1 cellular context compared by ENCODE assay signal in the genomic region with DNA sequence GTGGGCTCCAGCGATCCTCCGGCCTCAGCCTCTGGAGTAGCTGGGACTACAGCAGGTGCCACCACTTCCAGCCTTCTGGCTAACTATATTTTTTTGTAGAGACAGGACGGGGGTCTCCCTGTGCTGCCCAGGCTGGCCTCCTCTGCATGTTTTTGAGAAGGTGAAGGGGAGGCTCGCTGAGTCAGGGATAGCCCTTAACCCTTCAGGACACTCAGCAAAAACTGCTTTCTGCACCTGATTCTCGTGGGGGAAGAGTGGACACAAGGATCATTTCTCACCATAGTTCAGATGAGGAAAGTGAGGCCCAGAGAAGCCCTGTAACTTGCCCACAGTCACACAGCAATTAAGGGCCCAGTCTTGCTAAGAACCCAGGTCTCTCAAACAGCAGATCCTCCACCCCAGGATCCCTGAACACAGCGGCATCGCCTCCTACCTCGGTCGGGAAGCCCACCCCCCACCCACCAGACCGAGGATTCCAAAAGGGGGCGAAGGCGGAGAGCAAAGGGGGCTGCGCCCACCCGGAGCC.
TF ChIP-seq lines count a peak whose summit lies in the region.

No MANE protein-coding gene starts in this region.

TF ChIP-seq in GM23338, 12 proteins besides CTCF, POLR2A, EP300 and RAD21:
- TF ChIP-seq, protein P1, sequence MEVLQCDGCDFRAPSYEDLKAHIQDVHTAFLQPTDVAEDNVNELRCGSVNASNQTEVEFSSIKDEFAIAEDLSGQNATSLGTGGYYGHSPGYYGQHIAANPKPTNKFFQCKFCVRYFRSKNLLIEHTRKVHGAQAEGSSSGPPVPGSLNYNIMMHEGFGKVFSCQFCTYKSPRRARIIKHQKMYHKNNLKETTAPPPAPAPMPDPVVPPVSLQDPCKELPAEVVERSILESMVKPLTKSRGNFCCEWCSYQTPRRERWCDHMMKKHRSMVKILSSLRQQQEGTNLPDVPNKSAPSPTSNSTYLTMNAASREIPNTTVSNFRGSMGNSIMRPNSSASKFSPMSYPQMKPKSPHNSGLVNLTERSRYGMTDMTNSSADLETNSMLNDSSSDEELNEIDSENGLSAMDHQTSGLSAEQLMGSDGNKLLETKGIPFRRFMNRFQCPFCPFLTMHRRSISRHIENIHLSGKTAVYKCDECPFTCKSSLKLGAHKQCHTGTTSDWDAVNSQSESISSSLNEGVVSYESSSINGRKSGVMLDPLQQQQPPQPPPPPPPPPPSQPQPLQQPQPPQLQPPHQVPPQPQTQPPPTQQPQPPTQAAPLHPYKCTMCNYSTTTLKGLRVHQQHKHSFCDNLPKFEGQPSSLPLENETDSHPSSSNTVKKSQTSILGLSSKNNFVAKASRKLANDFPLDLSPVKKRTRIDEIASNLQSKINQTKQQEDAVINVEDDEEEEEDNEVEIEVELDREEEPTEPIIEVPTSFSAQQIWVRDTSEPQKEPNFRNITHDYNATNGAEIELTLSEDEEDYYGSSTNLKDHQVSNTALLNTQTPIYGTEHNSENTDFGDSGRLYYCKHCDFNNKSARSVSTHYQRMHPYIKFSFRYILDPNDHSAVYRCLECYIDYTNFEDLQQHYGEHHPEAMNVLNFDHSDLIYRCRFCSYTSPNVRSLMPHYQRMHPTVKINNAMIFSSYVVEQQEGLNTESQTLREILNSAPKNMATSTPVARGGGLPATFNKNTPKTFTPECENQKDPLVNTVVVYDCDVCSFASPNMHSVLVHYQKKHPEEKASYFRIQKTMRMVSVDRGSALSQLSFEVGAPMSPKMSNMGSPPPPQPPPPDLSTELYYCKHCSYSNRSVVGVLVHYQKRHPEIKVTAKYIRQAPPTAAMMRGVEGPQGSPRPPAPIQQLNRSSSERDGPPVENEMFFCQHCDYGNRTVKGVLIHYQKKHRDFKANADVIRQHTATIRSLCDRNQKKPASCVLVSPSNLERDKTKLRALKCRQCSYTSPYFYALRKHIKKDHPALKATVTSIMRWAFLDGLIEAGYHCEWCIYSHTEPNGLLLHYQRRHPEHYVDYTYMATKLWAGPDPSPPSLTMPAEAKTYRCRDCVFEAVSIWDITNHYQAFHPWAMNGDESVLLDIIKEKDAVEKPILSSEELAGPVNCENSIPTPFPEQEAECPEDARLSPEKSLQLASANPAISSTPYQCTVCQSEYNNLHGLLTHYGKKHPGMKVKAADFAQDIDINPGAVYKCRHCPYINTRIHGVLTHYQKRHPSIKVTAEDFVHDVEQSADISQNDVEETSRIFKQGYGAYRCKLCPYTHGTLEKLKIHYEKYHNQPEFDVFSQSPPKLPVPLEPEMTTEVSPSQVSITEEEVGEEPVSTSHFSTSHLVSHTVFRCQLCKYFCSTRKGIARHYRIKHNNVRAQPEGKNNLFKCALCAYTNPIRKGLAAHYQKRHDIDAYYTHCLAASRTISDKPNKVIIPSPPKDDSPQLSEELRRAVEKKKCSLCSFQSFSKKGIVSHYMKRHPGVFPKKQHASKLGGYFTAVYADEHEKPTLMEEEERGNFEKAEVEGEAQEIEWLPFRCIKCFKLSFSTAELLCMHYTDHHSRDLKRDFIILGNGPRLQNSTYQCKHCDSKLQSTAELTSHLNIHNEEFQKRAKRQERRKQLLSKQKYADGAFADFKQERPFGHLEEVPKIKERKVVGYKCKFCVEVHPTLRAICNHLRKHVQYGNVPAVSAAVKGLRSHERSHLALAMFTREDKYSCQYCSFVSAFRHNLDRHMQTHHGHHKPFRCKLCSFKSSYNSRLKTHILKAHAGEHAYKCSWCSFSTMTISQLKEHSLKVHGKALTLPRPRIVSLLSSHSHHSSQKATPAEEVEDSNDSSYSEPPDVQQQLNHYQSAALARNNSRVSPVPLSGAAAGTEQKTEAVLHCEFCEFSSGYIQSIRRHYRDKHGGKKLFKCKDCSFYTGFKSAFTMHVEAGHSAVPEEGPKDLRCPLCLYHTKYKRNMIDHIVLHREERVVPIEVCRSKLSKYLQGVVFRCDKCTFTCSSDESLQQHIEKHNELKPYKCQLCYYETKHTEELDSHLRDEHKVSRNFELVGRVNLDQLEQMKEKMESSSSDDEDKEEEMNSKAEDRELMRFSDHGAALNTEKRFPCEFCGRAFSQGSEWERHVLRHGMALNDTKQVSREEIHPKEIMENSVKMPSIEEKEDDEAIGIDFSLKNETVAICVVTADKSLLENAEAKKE (CRISPR knock-in tag; IDR thresholded peaks at IDR 0.05) = no peak
- TF ChIP-seq ZNF114 (CRISPR knock-in tag; IDR thresholded peaks at IDR 0.05) = no peak
- TF ChIP-seq EZH2 (IDR thresholded peaks at IDR 0.05; ENCODE audit: low read depth, unreplicated experiment) = no peak
- no peak for TF ChIP-seq STAT1 (IDR thresholded peaks at IDR 0.05; ENCODE audit: unreplicated experiment)
- no peak for TF ChIP-seq EZH2phosphoT487 (IDR thresholded peaks at IDR 0.05; ENCODE audit: unreplicated experiment)
- no peak for TF ChIP-seq POLR2AphosphoS5 (IDR thresholded peaks at IDR 0.05; ENCODE audit: low read depth)
- no peak for TF ChIP-seq NANOG (IDR thresholded peaks at IDR 0.05; ENCODE audit: borderline replicate concordance)
- TF ChIP-seq CREB1 (CRISPR knock-in tag; IDR thresholded peaks at IDR 0.05; ENCODE audit: low read depth) = no peak
- no peak for TF ChIP-seq ZNF331 (CRISPR knock-in tag; IDR thresholded peaks at IDR 0.05; ENCODE audit: low read depth)
- TF ChIP-seq, protein P2, sequence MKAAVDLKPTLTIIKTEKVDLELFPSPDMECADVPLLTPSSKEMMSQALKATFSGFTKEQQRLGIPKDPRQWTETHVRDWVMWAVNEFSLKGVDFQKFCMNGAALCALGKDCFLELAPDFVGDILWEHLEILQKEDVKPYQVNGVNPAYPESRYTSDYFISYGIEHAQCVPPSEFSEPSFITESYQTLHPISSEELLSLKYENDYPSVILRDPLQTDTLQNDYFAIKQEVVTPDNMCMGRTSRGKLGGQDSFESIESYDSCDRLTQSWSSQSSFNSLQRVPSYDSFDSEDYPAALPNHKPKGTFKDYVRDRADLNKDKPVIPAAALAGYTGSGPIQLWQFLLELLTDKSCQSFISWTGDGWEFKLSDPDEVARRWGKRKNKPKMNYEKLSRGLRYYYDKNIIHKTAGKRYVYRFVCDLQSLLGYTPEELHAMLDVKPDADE (IDR thresholded peaks at IDR 0.05) = no peak
- no peak for TF ChIP-seq JUNB (IDR thresholded peaks at IDR 0.05; ENCODE audit: unreplicated experiment)
- TF ChIP-seq, protein P3, sequence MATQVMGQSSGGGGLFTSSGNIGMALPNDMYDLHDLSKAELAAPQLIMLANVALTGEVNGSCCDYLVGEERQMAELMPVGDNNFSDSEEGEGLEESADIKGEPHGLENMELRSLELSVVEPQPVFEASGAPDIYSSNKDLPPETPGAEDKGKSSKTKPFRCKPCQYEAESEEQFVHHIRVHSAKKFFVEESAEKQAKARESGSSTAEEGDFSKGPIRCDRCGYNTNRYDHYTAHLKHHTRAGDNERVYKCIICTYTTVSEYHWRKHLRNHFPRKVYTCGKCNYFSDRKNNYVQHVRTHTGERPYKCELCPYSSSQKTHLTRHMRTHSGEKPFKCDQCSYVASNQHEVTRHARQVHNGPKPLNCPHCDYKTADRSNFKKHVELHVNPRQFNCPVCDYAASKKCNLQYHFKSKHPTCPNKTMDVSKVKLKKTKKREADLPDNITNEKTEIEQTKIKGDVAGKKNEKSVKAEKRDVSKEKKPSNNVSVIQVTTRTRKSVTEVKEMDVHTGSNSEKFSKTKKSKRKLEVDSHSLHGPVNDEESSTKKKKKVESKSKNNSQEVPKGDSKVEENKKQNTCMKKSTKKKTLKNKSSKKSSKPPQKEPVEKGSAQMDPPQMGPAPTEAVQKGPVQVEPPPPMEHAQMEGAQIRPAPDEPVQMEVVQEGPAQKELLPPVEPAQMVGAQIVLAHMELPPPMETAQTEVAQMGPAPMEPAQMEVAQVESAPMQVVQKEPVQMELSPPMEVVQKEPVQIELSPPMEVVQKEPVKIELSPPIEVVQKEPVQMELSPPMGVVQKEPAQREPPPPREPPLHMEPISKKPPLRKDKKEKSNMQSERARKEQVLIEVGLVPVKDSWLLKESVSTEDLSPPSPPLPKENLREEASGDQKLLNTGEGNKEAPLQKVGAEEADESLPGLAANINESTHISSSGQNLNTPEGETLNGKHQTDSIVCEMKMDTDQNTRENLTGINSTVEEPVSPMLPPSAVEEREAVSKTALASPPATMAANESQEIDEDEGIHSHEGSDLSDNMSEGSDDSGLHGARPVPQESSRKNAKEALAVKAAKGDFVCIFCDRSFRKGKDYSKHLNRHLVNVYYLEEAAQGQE (IDR thresholded peaks at IDR 0.05; ENCODE audit: unreplicated experiment) = no peak
